22 cellular contexts compared by ENCODE assay signal in the genomic region with DNA sequence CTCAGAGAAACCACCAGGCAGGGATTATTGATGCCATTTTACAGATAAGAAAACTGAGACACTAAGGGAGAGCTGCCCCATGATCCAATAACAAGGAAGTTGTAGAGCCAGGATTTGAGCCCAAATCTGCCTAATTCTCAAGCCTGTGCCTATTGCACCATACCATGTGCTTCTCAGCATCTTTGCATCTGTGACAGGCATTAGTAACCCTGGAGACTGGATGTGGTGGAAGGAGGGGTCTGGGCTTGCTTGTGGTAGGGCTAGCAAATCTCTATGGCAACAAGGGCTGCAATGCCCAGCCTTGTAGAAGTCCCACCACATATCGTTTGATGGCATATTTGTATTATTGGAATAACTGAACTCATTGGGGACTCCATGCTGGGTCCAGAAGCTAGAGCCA. TPM values are rescaled to one million over a fixed set of nuclear protein-coding genes. Genes with fewer than 3 reads are reported as not detected.
DNase-seq lines count a peak whose midpoint lies in the region; ATAC-seq and TF ChIP-seq lines count a peak whose summit lies in the region.
"Had no signal": no experiment of that assay in that cellular context is flagged by ENCODE, and none has a peak within 500 bp of the region (broad histone marks: within the 10 kb centered on the region; RNA-seq: fewer than 3 reads in every experiment).

No MANE protein-coding gene starts in this region.

- no peak overlapping the region for H2BK15ac ChIP-seq in mesendoderm (replicated peaks; ENCODE audit: low read depth)

- peaks cover 7 to 54% of the 10 kb centered on the region in 2 donors for H3K27me3 Mint-ChIP-seq in T-cell

- H3K4me1 Mint-ChIP-seq in T-cell: peaks cover 4 to 20% (median 9%) of the 10 kb centered on the region in 3 donors

- H3K4me3 ChIP-seq in BE2C (ENCODE audit: low read depth, low read length): peak overlapping the region; percentile 62
- H3K4me3 ChIP-seq in SK-N-SH (ENCODE audit: low read depth in 2 of 2, low read length in 1 of 2): no peak overlapping the region
- no peak overlapping the region for H3K4me3 ChIP-seq in mesendoderm (ENCODE audit: low read length)
- H3K4me3 ChIP-seq in testis: no peak overlapping the region
- H3K4me3 ChIP-seq: BLaER1 treated with 17β-estradiol and CSF1 and Interleukin-3, amounts not matched to agents 10 nM and 100 nM; GM12878 had no signal

- DNase-seq in NCI-H748 (lab: John Stamatoyannopoulos, UW; ENCODE audit: unreplicated experiment) (peak; percentile 11), NCI-H748 treated with DMSO at 0.1 percent for 48 hours (lab: John Stamatoyannopoulos, UW) (no peak), BE2C (no peak), SK-N-SH (peak; percentile 62), mesendoderm (peak; percentile 35), testis (no peak), T-cell (no peak), T-helper 1 cell (no peak)
- DNase-seq: 8988T; ACHN; CD4-positive, alpha-beta T cell; CD8-positive, alpha-beta T cell; DMS 273 treated with DMSO at 0.1 percent for 48 hours; DMS153; DMS53; DMS79; DND-41; EL; GDM1 had no signal

- CTCF ChIA-PET in SK-N-SH (lab: Yijun Ruan, JAX) (interaction anchor here (1.3 to 6.8 kb wide), 6 partner anchors 8 to 53 kb away, joined by 3 to 46 read pairs (median 4); no protein-coding TSS in a partner anchor), T-cell (lab: Charles Lee) (interaction anchor here in 1 of 2 donors (0.7 kb wide), 1 partner anchor 10 kb away, joined by 3 read pairs; no protein-coding TSS in a partner anchor)

- H3K9me3 ChIP-seq in BE2C (no peaks in the 10 kb centered on the region), SK-N-SH (no peaks in the 10 kb centered on the region), testis (no peaks in the 10 kb centered on the region)
- H3K9me3 ChIP-seq: BLaER1 treated with 17β-estradiol and CSF1 and Interleukin-3, amounts not matched to agents 10 nM and 100 nM had no signal

- H4K8ac ChIP-seq in mesendoderm (ENCODE audit: low read depth, low read length): no peak overlapping the region

- no peak for TF ChIP-seq POLR2A in testis (IDR thresholded peaks at IDR 0.05)

- H3K9ac ChIP-seq in SK-N-SH (no peak overlapping the region), mesendoderm (ENCODE audit: low read length) (no peak overlapping the region)
- H3K9ac ChIP-seq: BLaER1 treated with 17β-estradiol and CSF1 and Interleukin-3, amounts not matched to agents 10 nM and 100 nM had no signal

- no peak overlapping the region for H4K5ac ChIP-seq in mesendoderm (ENCODE audit: low read length)

- H3K36me3 Mint-ChIP-seq in T-cell: no peaks in the 10 kb centered on the region
- H3K36me3 Mint-ChIP-seq: CD8-positive, alpha-beta T cell had no signal

- no peak overlapping the region for H3K56ac ChIP-seq in mesendoderm (ENCODE audit: low read length)

- TF ChIP-seq CTCF in BE2C (IDR thresholded peaks at IDR 0.05; ENCODE audit: low read depth, low read length): no peak
- no peak for TF ChIP-seq CTCF in SK-N-SH (IDR thresholded peaks at IDR 0.05)
- TF ChIP-seq CTCF in testis (IDR thresholded peaks at IDR 0.05): no peak

- H2BK5ac ChIP-seq in mesendoderm (ENCODE audit: low read length): no peak overlapping the region

- H3K4me1 ChIP-seq in BE2C (peaks cover 11% of the 10 kb centered on the region; the same call in 1 of the 2 replicates), SK-N-SH (ENCODE audit: control insufficient read depth in 1 of 2, insufficient read depth in 2 of 2, low read depth in 1 of 2, low read length in 1 of 2) (peaks cover 0 to 36% of the 10 kb centered on the region in 2 experiments; a peak in 1 of 4 replicates), mesendoderm (ENCODE audit: control insufficient read depth, low read depth, low read length) (no peaks in the 10 kb centered on the region), testis (no peaks in the 10 kb centered on the region)

- peak overlapping the region in 1 of 2 experiments; percentile 43; a peak in 2 of 4 replicates for H3K27ac ChIP-seq in SK-N-SH (ENCODE audit: low read depth in 2 of 2, low read length in 1 of 2)
- H3K27ac ChIP-seq in mesendoderm (ENCODE audit: low read depth, low read length): no peak overlapping the region
- H3K27ac ChIP-seq in testis: no peak overlapping the region
- H3K27ac ChIP-seq: BLaER1 treated with 17β-estradiol and CSF1 and Interleukin-3, amounts not matched to agents 10 nM and 100 nM; C4-2B had no signal

- 40% methylated on average over 1 of the region's 1 CpG for WGBS in SK-N-SH (ENCODE audit: low lambda C conversion rate)
- no CpG with 5 or more reads among the region's 1 CpG for WGBS in mesendoderm (ENCODE audit: extremely low coverage, insufficient coverage, low lambda C conversion rate)
- WGBS in testis, 2 donors: 100% methylated on average over 1 of the region's 1 CpG; no CpG with 5 or more reads in 1 of the 2 donors

- H3K79me2 ChIP-seq in SK-N-SH (ENCODE audit: insufficient read depth) (no peaks in the 10 kb centered on the region), mesendoderm (ENCODE audit: control insufficient read depth, insufficient read depth, low read length) (no peaks in the 10 kb centered on the region)

- no peak overlapping the region for H2AFZ ChIP-seq in SK-N-SH (ENCODE audit: low read depth)

- H3K27ac Mint-ChIP-seq in T-cell: no peak overlapping the region
- H3K27ac Mint-ChIP-seq: CD4-positive, alpha-beta T cell; CD8-positive, alpha-beta T cell had no signal

- no peaks in the 10 kb centered on the region for H3K79me1 ChIP-seq in mesendoderm (ENCODE audit: low read length)

- H3K36me3 ChIP-seq in BE2C (peaks cover 4% of the 10 kb centered on the region), SK-N-SH (replicated peaks in 1 of 2; ENCODE audit: control insufficient read depth in 1 of 2, insufficient read depth in 2 of 2, low read length in 1 of 2) (no peaks in the 10 kb centered on the region), mesendoderm (ENCODE audit: control insufficient read depth, insufficient read depth, low read length) (no peaks in the 10 kb centered on the region), testis (ENCODE audit: low read depth, missing control alignments) (no peaks in the 10 kb centered on the region)
- H3K36me3 ChIP-seq: BLaER1 treated with 17β-estradiol and CSF1 and Interleukin-3, amounts not matched to agents 10 nM and 100 nM had no signal

- H3F3A ChIP-seq in SK-N-SH (replicated peaks; ENCODE audit: insufficient read depth): no peaks in the 10 kb centered on the region

- H3K9me3 Mint-ChIP-seq in T-cell: no peaks in the 10 kb centered on the region
- H3K9me3 Mint-ChIP-seq: CD4-positive, alpha-beta T cell; CD8-positive, alpha-beta T cell had no signal

- intact Hi-C loops in testis (cut with DNase I; ENCODE audit: low total_unique reads): no loop called here

- no peak for TF ChIP-seq EP300 in SK-N-SH (IDR thresholded peaks at IDR 0.05; ENCODE audit: borderline replicate concordance in 1 of 2, low read depth in 1 of 2, low read length in 1 of 2)

- H3K4me2 ChIP-seq in SK-N-SH (no peak overlapping the region), mesendoderm (ENCODE audit: low read length) (no peak overlapping the region)
- H3K4me2 ChIP-seq: BLaER1 treated with 17β-estradiol and CSF1 and Interleukin-3, amounts not matched to agents 10 nM and 100 nM had no signal

- no peak overlapping the region for H3K4ac ChIP-seq in mesendoderm (ENCODE audit: low read depth, low read length)

- no peak overlapping the region for H2AK5ac ChIP-seq in mesendoderm (ENCODE audit: low read length)

- H3K23ac ChIP-seq in mesendoderm (ENCODE audit: low read length): no peak overlapping the region

- H3K4me3 Mint-ChIP-seq in T-cell: no peak overlapping the region
- H3K4me3 Mint-ChIP-seq: CD4-positive, alpha-beta T cell; CD8-positive, alpha-beta T cell had no signal

- no peaks in the 10 kb centered on the region for H4K20me1 ChIP-seq in SK-N-SH (ENCODE audit: insufficient read depth)

- no peak for ATAC-seq in T-cell (replicated peaks in 1 of 4)
- ATAC-seq: CD8-positive, alpha-beta T cell; GM12878 had no signal

- TF ChIP-seq RAD21 in SK-N-SH (IDR thresholded peaks at IDR 0.05; ENCODE audit: low read length): no peak

- no peaks in the 10 kb centered on the region for H3K9me2 ChIP-seq in SK-N-SH

- no peak overlapping the region for H3K18ac ChIP-seq in mesendoderm (ENCODE audit: low read length)

- H3K27me3 ChIP-seq in BE2C (no peaks in the 10 kb centered on the region), SK-N-SH (ENCODE audit: insufficient read depth) (peaks cover 36% of the 10 kb centered on the region), mesendoderm (ENCODE audit: insufficient read depth, low read length, poor library complexity) (no peaks in the 10 kb centered on the region), testis (no peaks in the 10 kb centered on the region)

- no peak overlapping the region for H2BK120ac ChIP-seq in mesendoderm (ENCODE audit: low read depth, low read length)

- POLR2A ChIA-PET in SK-N-SH (lab: Yijun Ruan, JAX) (interaction anchor here (1.1 to 2.1 kb wide), 2 partner anchors 47 to 108 kb away, joined by 3 to 6 read pairs; partner anchors contain the start of gene PIN4), T-cell (lab: Charles Lee) (no interaction called here)

TF ChIP-seq in SK-N-SH, 30 proteins besides CTCF, POLR2A, EP300 and RAD21:
- TF ChIP-seq MXI1 (IDR thresholded peaks at IDR 0.05; ENCODE audit: low read depth, low read length) (peak; percentile 84; the same call in 1 of the 2 replicates), POLR2AphosphoS5 (IDR thresholded peaks at IDR 0.05; ENCODE audit: low read depth, low read length) (no peak), JUND (IDR thresholded peaks at IDR 0.05) (no peak), CHD2 (IDR thresholded peaks at IDR 0.05; ENCODE audit: low read length, partially characterized antibody) (no peak)

RNA-seq across cellular contexts. Expression of gene RTL5, which starts 58.1 kb away (rescaled TPM):
- 64.3 TPM for polyA plus RNA-seq in BE2C (2012; ENCODE audit: insufficient read depth, insufficient read length, low read depth)
- 1.5 and 1.8 TPM in 2 replicates for polyA plus RNA-seq in SK-N-SH (2012; rRNA removed)
- polyA plus RNA-seq in SK-N-SH (2012; cell fraction: cytosol; rRNA removed): 1.8 and 2.6 TPM in 2 replicates
- 5.9 and 6.6 TPM in 2 replicates for polyA plus RNA-seq in SK-N-SH (2012; cell fraction: nucleus; rRNA removed)
- polyA plus RNA-seq in mesendoderm (2013, experiment 1 of 2): 2.7 TPM
- 2.7 TPM for polyA plus RNA-seq in mesendoderm (2013, experiment 2 of 2)
- 10 to 100 TPM; 25.4 to 25.6 TPM for total RNA-seq in testis
- polyA plus RNA-seq in testis (ENCODE audit: insufficient read depth, low read depth, low replicate concordance): 18.0 TPM
- 1 to 10 TPM in 4 of 5 donors, under 1 TPM in 1; 0.98 to 8.7 (median 3.4) TPM for total RNA-seq in T-cell

Comparison
In these comparisons a context has a peak if more than half of its experiments do, and no peak if none do; other contexts are left out.
1. DNase-seq: peak in NCI-H748 (single experiment), SK-N-SH (single experiment) and mesendoderm (single experiment); none in NCI-H748 treated with DMSO at 0.1 percent for 48 hours (single experiment), BE2C (single experiment), testis (single experiment), T-cell (0 of 34) and T-helper 1 cell (0 of 5).